In genomic region chr14:62130441-62130840, GRCh38 we compare ENCODE assay signal across 3 cellular contexts.
TF ChIP-seq lines count a peak whose summit lies in the region.

No MANE protein-coding gene starts in this region.

TF ChIP-seq in HepG2, 621 proteins besides CTCF, POLR2A, EP300 and RAD21:
- TF ChIP-seq CREB1 (IDR thresholded peaks at IDR 0.05) (peak; percentile 57; the same call in 1 of the 2 replicates), CREB1 (CRISPR knock-in tag; IDR thresholded peaks at IDR 0.05) (no peak), ZZZ3 (CRISPR knock-in tag; IDR thresholded peaks at IDR 0.05; ENCODE audit: borderline replicate concordance) (no peak), ATF7 (IDR thresholded peaks at IDR 0.05) (peak; percentile 90), ATF7 (CRISPR knock-in tag; IDR thresholded peaks at IDR 0.05) (no peak)

TF ChIP-seq in HEK293, 187 proteins besides CTCF, POLR2A, EP300 and RAD21:
- TF ChIP-seq ZBTB20 (tag by site-specific recombination; IDR thresholded peaks at IDR 0.05) = no peak
- no peak for TF ChIP-seq ZNF211 (tag by site-specific recombination; IDR thresholded peaks at IDR 0.05; ENCODE audit: low read depth)
- no peak for TF ChIP-seq ZEB2 (tag by site-specific recombination; IDR thresholded peaks at IDR 0.05)
- TF ChIP-seq, protein P1, sequence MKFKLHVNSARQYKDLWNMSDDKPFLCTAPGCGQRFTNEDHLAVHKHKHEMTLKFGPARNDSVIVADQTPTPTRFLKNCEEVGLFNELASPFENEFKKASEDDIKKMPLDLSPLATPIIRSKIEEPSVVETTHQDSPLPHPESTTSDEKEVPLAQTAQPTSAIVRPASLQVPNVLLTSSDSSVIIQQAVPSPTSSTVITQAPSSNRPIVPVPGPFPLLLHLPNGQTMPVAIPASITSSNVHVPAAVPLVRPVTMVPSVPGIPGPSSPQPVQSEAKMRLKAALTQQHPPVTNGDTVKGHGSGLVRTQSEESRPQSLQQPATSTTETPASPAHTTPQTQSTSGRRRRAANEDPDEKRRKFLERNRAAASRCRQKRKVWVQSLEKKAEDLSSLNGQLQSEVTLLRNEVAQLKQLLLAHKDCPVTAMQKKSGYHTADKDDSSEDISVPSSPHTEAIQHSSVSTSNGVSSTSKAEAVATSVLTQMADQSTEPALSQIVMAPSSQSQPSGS (tag by site-specific recombination; IDR thresholded peaks at IDR 0.05; ENCODE audit: low read depth) = peak; percentile 68
- TF ChIP-seq, protein P2, sequence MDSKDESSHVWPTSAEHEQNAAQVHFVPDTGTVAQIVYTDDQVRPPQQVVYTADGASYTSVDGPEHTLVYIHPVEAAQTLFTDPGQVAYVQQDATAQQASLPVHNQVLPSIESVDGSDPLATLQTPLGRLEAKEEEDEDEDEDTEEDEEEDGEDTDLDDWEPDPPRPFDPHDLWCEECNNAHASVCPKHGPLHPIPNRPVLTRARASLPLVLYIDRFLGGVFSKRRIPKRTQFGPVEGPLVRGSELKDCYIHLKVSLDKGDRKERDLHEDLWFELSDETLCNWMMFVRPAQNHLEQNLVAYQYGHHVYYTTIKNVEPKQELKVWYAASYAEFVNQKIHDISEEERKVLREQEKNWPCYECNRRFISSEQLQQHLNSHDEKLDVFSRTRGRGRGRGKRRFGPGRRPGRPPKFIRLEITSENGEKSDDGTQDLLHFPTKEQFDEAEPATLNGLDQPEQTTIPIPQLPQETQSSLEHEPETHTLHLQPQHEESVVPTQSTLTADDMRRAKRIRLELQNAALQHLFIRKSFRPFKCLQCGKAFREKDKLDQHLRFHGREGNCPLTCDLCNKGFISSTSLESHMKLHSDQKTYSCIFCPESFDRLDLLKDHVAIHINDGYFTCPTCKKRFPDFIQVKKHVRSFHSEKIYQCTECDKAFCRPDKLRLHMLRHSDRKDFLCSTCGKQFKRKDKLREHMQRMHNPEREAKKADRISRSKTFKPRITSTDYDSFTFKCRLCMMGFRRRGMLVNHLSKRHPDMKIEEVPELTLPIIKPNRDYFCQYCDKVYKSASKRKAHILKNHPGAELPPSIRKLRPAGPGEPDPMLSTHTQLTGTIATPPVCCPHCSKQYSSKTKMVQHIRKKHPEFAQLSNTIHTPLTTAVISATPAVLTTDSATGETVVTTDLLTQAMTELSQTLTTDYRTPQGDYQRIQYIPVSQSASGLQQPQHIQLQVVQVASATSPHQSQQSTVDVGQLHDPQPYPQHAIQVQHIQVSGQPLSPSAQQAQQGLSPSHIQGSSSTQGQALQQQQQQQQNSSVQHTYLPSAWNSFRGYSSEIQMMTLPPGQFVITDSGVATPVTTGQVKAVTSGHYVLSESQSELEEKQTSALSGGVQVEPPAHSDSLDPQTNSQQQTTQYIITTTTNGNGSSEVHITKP (tag by site-specific recombination; IDR thresholded peaks at IDR 0.05) = no peak
- TF ChIP-seq, protein P3, sequence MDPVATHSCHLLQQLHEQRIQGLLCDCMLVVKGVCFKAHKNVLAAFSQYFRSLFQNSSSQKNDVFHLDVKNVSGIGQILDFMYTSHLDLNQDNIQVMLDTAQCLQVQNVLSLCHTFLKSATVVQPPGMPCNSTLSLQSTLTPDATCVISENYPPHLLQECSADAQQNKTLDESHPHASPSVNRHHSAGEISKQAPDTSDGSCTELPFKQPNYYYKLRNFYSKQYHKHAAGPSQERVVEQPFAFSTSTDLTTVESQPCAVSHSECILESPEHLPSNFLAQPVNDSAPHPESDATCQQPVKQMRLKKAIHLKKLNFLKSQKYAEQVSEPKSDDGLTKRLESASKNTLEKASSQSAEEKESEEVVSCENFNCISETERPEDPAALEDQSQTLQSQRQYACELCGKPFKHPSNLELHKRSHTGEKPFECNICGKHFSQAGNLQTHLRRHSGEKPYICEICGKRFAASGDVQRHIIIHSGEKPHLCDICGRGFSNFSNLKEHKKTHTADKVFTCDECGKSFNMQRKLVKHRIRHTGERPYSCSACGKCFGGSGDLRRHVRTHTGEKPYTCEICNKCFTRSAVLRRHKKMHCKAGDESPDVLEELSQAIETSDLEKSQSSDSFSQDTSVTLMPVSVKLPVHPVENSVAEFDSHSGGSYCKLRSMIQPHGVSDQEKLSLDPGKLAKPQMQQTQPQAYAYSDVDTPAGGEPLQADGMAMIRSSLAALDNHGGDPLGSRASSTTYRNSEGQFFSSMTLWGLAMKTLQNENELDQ (tag by site-specific recombination; IDR thresholded peaks at IDR 0.05; ENCODE audit: low read depth) = no peak
TF ChIP-seq in HEK293: peak in this region for 1.

TF ChIP-seq in GM12878, 131 proteins besides CTCF, POLR2A, EP300 and RAD21:
- TF ChIP-seq TCF3 (IDR thresholded peaks at IDR 0.05; ENCODE audit: borderline replicate concordance, insufficient read depth, low read depth, low read length) = no peak
- peak; percentile 25; the same call in 1 of the 2 replicates for TF ChIP-seq ATF7 (IDR thresholded peaks at IDR 0.05; ENCODE audit: low read depth)
